ENCODE assay signal across 29 cellular contexts in the genomic region with DNA sequence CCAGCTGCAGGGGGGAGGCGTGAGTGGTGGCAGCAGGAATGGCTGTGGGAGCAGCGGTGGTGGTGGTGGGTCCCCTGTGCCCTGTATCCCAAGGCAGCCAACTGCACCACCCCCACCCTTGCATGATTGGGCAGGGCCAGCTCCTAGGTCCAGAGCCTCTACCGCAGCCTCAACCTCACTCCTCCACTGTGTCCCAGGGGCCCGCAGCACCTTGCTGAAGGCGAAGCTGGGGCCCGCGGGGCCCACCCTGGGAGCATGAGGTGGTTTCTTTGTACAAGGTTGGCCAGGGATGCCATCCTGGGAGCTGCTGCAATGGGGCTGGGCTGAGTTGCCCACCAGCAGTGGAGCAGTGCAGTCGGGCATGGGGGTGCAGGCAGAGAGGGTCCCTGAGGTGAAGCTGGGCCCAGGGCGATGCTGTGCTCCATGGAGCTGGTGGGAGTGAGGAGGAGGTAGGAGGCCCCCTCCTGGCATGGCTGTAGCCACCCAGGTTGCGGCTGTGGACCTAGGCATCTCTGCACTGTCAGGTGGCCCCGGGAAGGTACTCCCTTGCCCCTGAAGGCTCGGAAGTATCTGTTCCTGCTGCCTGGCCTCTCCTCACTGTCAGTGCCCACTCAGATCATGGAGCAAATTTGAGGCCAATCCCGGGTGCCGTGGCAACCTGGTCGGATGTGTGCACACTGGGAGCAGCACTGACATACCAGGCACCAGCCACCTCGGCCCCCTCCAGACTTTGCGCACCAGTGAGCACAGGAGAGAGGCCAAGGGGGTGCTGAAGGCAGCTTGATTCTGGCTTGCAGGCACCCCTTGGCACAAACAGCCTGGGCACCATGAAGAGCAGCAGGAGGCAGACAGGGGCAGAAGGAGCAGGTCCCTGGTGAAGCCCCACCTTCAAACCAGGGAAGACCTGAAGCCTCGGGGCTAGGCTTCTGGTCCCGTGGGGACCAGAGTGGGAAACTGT.
"Had no signal": no experiment of that assay in that cellular context is flagged by ENCODE, and none has a peak within 500 bp of the region (broad histone marks: within the 10 kb centered on the region; RNA-seq: fewer than 3 reads in every experiment).

No MANE protein-coding gene starts in this region.

- FAIRE-seq: bronchial epithelial cell, K562, TTC549 had no signal

- ATAC-seq: activated T-cell treated with anti-CD3 and anti-CD28 coated beads, Interleukin-2, amount 50 U/mL, for 72 hours; body of pancreas; K562 had no signal

- DNase-seq: activated B cell treated with CpG ODN at 0.5 μM for 24 hours; activated CD4-positive, alpha-beta memory T cell treated with anti-CD3 and anti-CD28 coated beads for 36 hours; activated CD4-positive, alpha-beta T cell treated with anti-CD3 and anti-CD28 coated beads for 1 hour; activated CD4-positive, alpha-beta T cell treated with anti-CD3 and anti-CD28 coated beads, Interleukin-2, amount 10 ng/mL, durations not matched to agents 7 days and 5 days; activated CD8-positive, alpha-beta memory T cell treated with anti-CD3 and anti-CD28 coated beads for 24 hours; activated gamma-delta T cell treated with Interleukin-2 at 50 U/mL for 16 hours; activated naive CD4-positive, alpha-beta T cell treated with anti-CD3 and anti-CD28 coated beads, Interleukin-2, amount 10 ng/mL, durations not matched to agents 7 days and 5 days; activated naive CD8-positive, alpha-beta T cell treated with anti-CD3 and anti-CD28 coated beads for 36 hours; activated T-cell treated with anti-CD3 and anti-CD28 coated beads, Interleukin-2, amount 50 U/mL, for 72 hours; body of pancreas; Karpas-422; MM.1S; NCI-H1105; NCI-H1436; NCI-H187; NCI-H2081; NCI-H2171 treated with DMSO at 0.1 percent for 48 hours; NCI-H226; NCI-H526; NK-92 treated with Interleukin-12 subunit alpha and Interleukin-12 subunit beta, amount 100 ng/mL, for 24 hours; OCI-M1; Peyer's patch; SIG-M5; T-cell; T-helper 2 cell; T1000 had no signal
